In genomic region chr11:61764606-61765260, GRCh38 we compare ENCODE assay signal across 20 cellular contexts. TPM values are rescaled to one million over a fixed set of nuclear protein-coding genes. Genes with fewer than 3 reads are reported as not detected.
DNase-seq lines count a peak whose midpoint lies in the region; ATAC-seq and TF ChIP-seq lines count a peak whose summit lies in the region.
"Had no signal": no experiment of that assay in that cellular context is flagged by ENCODE, and none has a peak within 500 bp of the region (broad histone marks: within the 10 kb centered on the region; RNA-seq: fewer than 3 reads in every experiment).

No MANE protein-coding gene starts in this region.

- WGBS in heart left ventricle, 4 donors, result 44 to 51% (median 45%) methylated on average over 19 to 22 of the region's 22 CpGs; no CpG with 5 or more reads in 1 of the 4 donors

- intact Hi-C loops in heart left ventricle (cut with DNase I), result no loop called here
- intact Hi-C loops in left cardiac atrium (cut with DNase I), result no loop called here

- H3K4me1 Mint-ChIP-seq in nephron, result peaks cover 16% of the 10 kb centered on the region
- no peaks in the 10 kb centered on the region for H3K4me1 Mint-ChIP-seq in T-helper 17 cell

- H3K9me3 ChIP-seq in heart left ventricle (no peaks in the 10 kb centered on the region), right atrium auricular region (no peaks in the 10 kb centered on the region), T-helper 17 cell (ENCODE audit: control insufficient read depth, low read length, poor library complexity, severe bottlenecking) (no peaks in the 10 kb centered on the region)
- H3K9me3 ChIP-seq: BLaER1 treated with 17β-estradiol and CSF1 and Interleukin-3, amounts not matched to agents 10 nM and 100 nM; mucosa of descending colon; pancreas; SJCRH30; thyroid gland had no signal

- TF ChIP-seq CTCF in heart left ventricle (IDR thresholded peaks at IDR 0.05) (no peak), right atrium auricular region (IDR thresholded peaks at IDR 0.05) (no peak), nephron (IDR thresholded peaks at IDR 0.05; ENCODE audit: unreplicated experiment in 3 of 3) (no peak), GM20000 (IDR thresholded peaks at IDR 0.05; ENCODE audit: extremely low read depth, missing control alignments) (no peak)

- peaks cover 7% of the 10 kb centered on the region for H3K27me3 Mint-ChIP-seq in nephron (ENCODE audit: low read depth)
- H3K27me3 Mint-ChIP-seq in T-helper 17 cell, result no peaks in the 10 kb centered on the region

- no peak overlapping the region for H3K4me3 ChIP-seq in heart left ventricle
- no peak overlapping the region for H3K4me3 ChIP-seq in right atrium auricular region
- H3K4me3 ChIP-seq: BLaER1 treated with 17β-estradiol and CSF1 and Interleukin-3, amounts not matched to agents 10 nM and 100 nM; mucosa of descending colon; pancreas; SJCRH30; thyroid gland had no signal

- H3K4me1 ChIP-seq in heart left ventricle (peaks cover 0 to 5% (median 0%) of the 10 kb centered on the region in 12 donors), right atrium auricular region (no peaks in the 10 kb centered on the region)
- H3K4me1 ChIP-seq: thyroid gland had no signal

- H3K27ac ChIP-seq in heart left ventricle, result no peak overlapping the region
- no peak overlapping the region for H3K27ac ChIP-seq in right atrium auricular region
- H3K27ac ChIP-seq: BLaER1 treated with 17β-estradiol and CSF1 and Interleukin-3, amounts not matched to agents 10 nM and 100 nM; pancreas; SJCRH30; thyroid gland had no signal

- H3K4me3 Mint-ChIP-seq in nephron (no peak overlapping the region), T-helper 17 cell (no peak overlapping the region)

- H3K36me3 ChIP-seq in heart left ventricle, result no peaks in the 10 kb centered on the region
- H3K36me3 ChIP-seq in right atrium auricular region, result no peaks in the 10 kb centered on the region
- H3K36me3 ChIP-seq: BLaER1 treated with 17β-estradiol and CSF1 and Interleukin-3, amounts not matched to agents 10 nM and 100 nM; pancreas; SJCRH30; thyroid gland had no signal

- ATAC-seq in heart left ventricle, result peak in 3 of 4 donors; percentile 53 to 81 (median 55)
- ATAC-seq in left cardiac atrium, result peak; percentile 55 to 71
- ATAC-seq in T-helper 17 cell, result no peak
- ATAC-seq: mucosa of descending colon had no signal

- H3K27me3 ChIP-seq in heart left ventricle (peaks cover 0 to 7% (median 0%) of the 10 kb centered on the region in 9 donors), right atrium auricular region (no peaks in the 10 kb centered on the region)
- H3K27me3 ChIP-seq: BLaER1 treated with 17β-estradiol and CSF1 and Interleukin-3, amounts not matched to agents 10 nM and 100 nM; pancreas; thyroid gland had no signal

- H3K36me3 Mint-ChIP-seq in nephron (ENCODE audit: low read depth) (no peaks in the 10 kb centered on the region), T-helper 17 cell (ENCODE audit: low read depth) (no peaks in the 10 kb centered on the region)

- H3K9me3 Mint-ChIP-seq in nephron, result no peaks in the 10 kb centered on the region

- DNase-seq in heart left ventricle (peak in 1 of 5 donors; percentile 78), right atrium auricular region (ENCODE audit: low spot score) (no peak), left cardiac atrium (peak; percentile 60), DMS153 (lab: John Stamatoyannopoulos, UW) (no peak), T-helper 17 cell (no peak), islet precursor cell (no peak), GM20000 (ENCODE audit: low spot score) (no peak)
- DNase-seq: activated CD4-positive, alpha-beta T cell treated with anti-CD3 and anti-CD28 coated beads for 1 hour; glutamatergic neuron; mucosa of descending colon; MV-4-11; NCI-H2081; NCI-H69; SJCRH30; T-helper 9 cell; thyroid gland had no signal

- TF ChIP-seq POLR2A in heart left ventricle (IDR thresholded peaks at IDR 0.05), result no peak

- H3K27ac Mint-ChIP-seq in nephron (peak overlapping the region; percentile 35 to 61 (median 44)), T-helper 17 cell (no peak overlapping the region)

RNA-seq across cellular contexts. Expression of gene MYRF, which starts 12.3 kb away (rescaled TPM):
- total RNA-seq in heart left ventricle (10 to 100 TPM in 1 of 9 donors, under 1 TPM in 6, not detected in 2; 0.20 to 41.2 (median 0.32) TPM), right atrium auricular region (10 to 100 TPM in 1 of 2 donors, 1 to 10 TPM in 1; 7.0 to 13.1 TPM), left cardiac atrium (1 to 10 TPM; 4.0 to 5.0 TPM), T-helper 17 cell (1 to 10 TPM in 1 of 2 donors, under 1 TPM in 1; 0.47 to 1.5 TPM)
- polyA plus RNA-seq in heart left ventricle, result under 1 TPM; 0.11 to 0.18 TPM

RNA-seq across cellular contexts. Expression of gene TMEM258, which starts 27.7 kb away (rescaled TPM):
- total RNA-seq in heart left ventricle (100 to 1,000 TPM in 7 of 9 donors, 10 to 100 TPM in 2; 48.0 to 129 (median 103) TPM), right atrium auricular region (10 to 100 TPM; 43.4 to 54.7 TPM), left cardiac atrium (100 to 1,000 TPM; 112 to 114 TPM), T-helper 17 cell (10 to 100 TPM; 68.4 to 77.6 TPM)
- 100 to 1,000 TPM; 119 to 139 TPM for polyA plus RNA-seq in heart left ventricle

RNA-seq across cellular contexts. Expression of gene FEN1, which starts 28.0 kb away (rescaled TPM):
- total RNA-seq in heart left ventricle (10 to 100 TPM in 1 of 9 donors, 1 to 10 TPM in 8; 3.9 to 13.7 (median 6.8) TPM), right atrium auricular region (1 to 10 TPM; 3.7 to 4.0 TPM), left cardiac atrium (10 to 100 TPM in 1 of 2 donors, 1 to 10 TPM in 1; 9.4 to 11.4 TPM), T-helper 17 cell (10 to 100 TPM in 1 of 2 donors, 1 to 10 TPM in 1; 9.7 to 13.0 TPM)
- polyA plus RNA-seq in heart left ventricle, result 10 to 100 TPM in 1 of 2 donors, 1 to 10 TPM in 1; 2.6 to 11.9 TPM

RNA-seq across cellular contexts. Expression of gene FADS1, which starts 52.1 kb away (rescaled TPM):
- total RNA-seq in heart left ventricle (10 to 100 TPM; 16.9 to 37.6 (median 23.6) TPM), right atrium auricular region (10 to 100 TPM; 21.8 to 28.4 TPM), left cardiac atrium (10 to 100 TPM; 44.9 to 54.1 TPM), T-helper 17 cell (1 to 10 TPM; 1.2 to 4.6 TPM)
- 10 to 100 TPM; 14.3 to 72.6 TPM for polyA plus RNA-seq in heart left ventricle
- total RNA-seq: OCI-LY7 had no signal
